14 cellular contexts compared by ENCODE assay signal in the genomic region with DNA sequence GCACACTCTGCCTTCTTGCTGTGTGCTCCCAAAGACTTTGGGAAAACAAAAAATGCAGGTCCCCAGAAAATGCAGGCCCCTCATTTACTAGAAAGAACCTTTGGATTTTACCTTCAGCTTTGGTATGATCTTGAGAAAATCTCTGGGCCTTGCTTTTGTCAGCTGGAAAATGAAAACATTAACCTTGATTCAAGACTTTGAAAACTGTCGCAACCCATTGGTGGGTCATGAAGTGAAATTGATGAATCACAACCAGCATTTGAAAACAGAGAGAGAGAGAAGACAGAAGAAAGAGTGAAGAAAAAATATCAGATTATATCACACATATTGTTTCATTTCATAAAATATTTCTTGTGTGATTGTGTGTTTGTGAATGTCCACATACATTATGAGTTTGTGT.
A peak's percentile ranks its signal among the peaks of the same experiment; 100 is the strongest.
DNase-seq lines count a peak whose midpoint lies in the region; ATAC-seq and TF ChIP-seq lines count a peak whose summit lies in the region.
"Had no signal": no experiment of that assay in that cellular context is flagged by ENCODE, and none has a peak within 500 bp of the region (broad histone marks: within the 10 kb centered on the region; RNA-seq: fewer than 3 reads in every experiment).

No MANE protein-coding gene starts in this region.

- H3K4me1 Mint-ChIP-seq in MCF 10A (ENCODE audit: insufficient read depth, unreplicated experiment) (peaks cover 64% of the 10 kb centered on the region), type B pancreatic cell (ENCODE audit: unreplicated experiment) (peaks cover 64% of the 10 kb centered on the region)
- peaks cover 15% of the 10 kb centered on the region for H3K4me1 Mint-ChIP-seq in activated CD8-positive, alpha-beta T cell treated with anti-CD3 and anti-CD28 coated beads, Interleukin-2, amount 10 ng/mL, durations not matched to agents 7 days and 5 days (ENCODE audit: low read depth)

- no peak for ATAC-seq in GM18861 (IDR thresholded peaks at IDR 0.05; ENCODE audit: unreplicated experiment)
- no peak for ATAC-seq in activated CD8-positive, alpha-beta T cell treated with anti-CD3 and anti-CD28 coated beads, Interleukin-2, amount 10 ng/mL, durations not matched to agents 7 days and 5 days
- ATAC-seq: naive thymus-derived CD8-positive, alpha-beta T cell had no signal

- peak; percentile 29 for DNase-seq in MCF 10A (ENCODE audit: unreplicated experiment)
- no peak for DNase-seq in breast epithelium (ENCODE audit: low spot score in 2 of 2)
- DNase-seq in adipocyte (ENCODE audit: low read depth), result peak; percentile 42
- peak; percentile 54 for DNase-seq in iris pigment epithelial cell (ENCODE audit: low read depth)
- no peak for DNase-seq in type B pancreatic cell (ENCODE audit: extremely low spot score, unreplicated experiment)
- DNase-seq in 8988T, result no peak
- no peak for DNase-seq in activated CD8-positive, alpha-beta T cell treated with anti-CD3 and anti-CD28 coated beads, Interleukin-2, amount 10 ng/mL, durations not matched to agents 7 days and 5 days
- DNase-seq: activated CD4-positive, alpha-beta T cell treated with anti-CD3 and anti-CD28 coated beads for 4 hours; H7; naive thymus-derived CD8-positive, alpha-beta T cell; NCI-H1694 treated with DMSO at 0.1 percent for 48 hours; NCI-H446 treated with DMSO at 0.1 percent for 48 hours; SHP77 treated with DMSO at 0.1 percent for 48 hours had no signal

- H3K9me3 ChIP-seq in breast epithelium (no peaks in the 10 kb centered on the region), adipocyte (ENCODE audit: control insufficient read depth, low read length) (no peaks in the 10 kb centered on the region)

- BruUV-seq in MCF 10A (replicated peaks; lab: Mats Ljungman, UMichigan), result no TSS peak

- peak overlapping the region in 1 of 2 donors; percentile 17 for H3K27ac ChIP-seq in breast epithelium

- H3K27me3 ChIP-seq in breast epithelium (no peaks in the 10 kb centered on the region), adipocyte (replicated peaks; ENCODE audit: control insufficient read depth, insufficient read depth, low read length) (no peaks in the 10 kb centered on the region)

- H3K4me3 Mint-ChIP-seq in MCF 10A (ENCODE audit: unreplicated experiment), result no peak overlapping the region
- no peak overlapping the region for H3K4me3 Mint-ChIP-seq in type B pancreatic cell
- no peak overlapping the region for H3K4me3 Mint-ChIP-seq in activated CD8-positive, alpha-beta T cell treated with anti-CD3 and anti-CD28 coated beads, Interleukin-2, amount 10 ng/mL, durations not matched to agents 7 days and 5 days
- H3K4me3 Mint-ChIP-seq: naive thymus-derived CD8-positive, alpha-beta T cell had no signal

- H3K4me1 ChIP-seq in breast epithelium (peaks cover 0 to 7% of the 10 kb centered on the region in 2 donors), adipocyte (ENCODE audit: control insufficient read depth, insufficient read depth, low read length) (peaks cover 18% of the 10 kb centered on the region)

- POLR2A ChIA-PET in MCF 10A (lab: Yijun Ruan, JAX), result interaction anchor here (0.7 to 8.6 kb wide), 6 partner anchors 33 to 530 kb away, joined by 3 to 68 read pairs (median 4); no protein-coding TSS in a partner anchor
- POLR2A ChIA-PET in activated CD8-positive, alpha-beta T cell treated with anti-CD3 and anti-CD28 coated beads, Interleukin-2, amount 10 ng/mL, durations not matched to agents 7 days and 5 days (lab: Charles Lee), result interaction anchor here (0.7 kb wide), 1 partner anchor 94 kb away, joined by 3 read pairs; no protein-coding TSS in a partner anchor

- H3K9me3 Mint-ChIP-seq in MCF 10A (ENCODE audit: unreplicated experiment) (peaks cover 7% of the 10 kb centered on the region), type B pancreatic cell (peaks cover 4% of the 10 kb centered on the region)
- no peaks in the 10 kb centered on the region for H3K9me3 Mint-ChIP-seq in activated CD8-positive, alpha-beta T cell treated with anti-CD3 and anti-CD28 coated beads, Interleukin-2, amount 10 ng/mL, durations not matched to agents 7 days and 5 days (ENCODE audit: insufficient read depth)
- H3K9me3 Mint-ChIP-seq: naive thymus-derived CD8-positive, alpha-beta T cell had no signal

- H3K36me3 ChIP-seq in breast epithelium, result no peaks in the 10 kb centered on the region
- H3K36me3 ChIP-seq in adipocyte (ENCODE audit: control insufficient read depth, insufficient read depth, low read length, severe bottlenecking), result no peaks in the 10 kb centered on the region

- no peak for TF ChIP-seq POLR2A in breast epithelium (IDR thresholded peaks at IDR 0.05)

- H3K27ac Mint-ChIP-seq in MCF 10A (ENCODE audit: low read depth, unreplicated experiment) (peak overlapping the region; percentile 75), type B pancreatic cell (peak overlapping the region; percentile 28)
- no peak overlapping the region for H3K27ac Mint-ChIP-seq in activated CD8-positive, alpha-beta T cell treated with anti-CD3 and anti-CD28 coated beads, Interleukin-2, amount 10 ng/mL, durations not matched to agents 7 days and 5 days

- H3K27me3 Mint-ChIP-seq in MCF 10A (ENCODE audit: insufficient read depth, unreplicated experiment), result no peaks in the 10 kb centered on the region
- H3K27me3 Mint-ChIP-seq in type B pancreatic cell, result no peaks in the 10 kb centered on the region
- no peaks in the 10 kb centered on the region for H3K27me3 Mint-ChIP-seq in activated CD8-positive, alpha-beta T cell treated with anti-CD3 and anti-CD28 coated beads, Interleukin-2, amount 10 ng/mL, durations not matched to agents 7 days and 5 days (ENCODE audit: low read depth)
- H3K27me3 Mint-ChIP-seq: naive thymus-derived CD8-positive, alpha-beta T cell had no signal

- CTCF ChIA-PET in MCF 10A (lab: Yijun Ruan, JAX), result interaction anchor here (0.6 to 1.2 kb wide), 3 partner anchors 12 to 315 kb away, joined by 3 to 4 read pairs (median 3); no protein-coding TSS in a partner anchor
- CTCF ChIA-PET in activated CD8-positive, alpha-beta T cell treated with anti-CD3 and anti-CD28 coated beads, Interleukin-2, amount 10 ng/mL, durations not matched to agents 7 days and 5 days (lab: Charles Lee), result no interaction called here

- H3K36me3 Mint-ChIP-seq in MCF 10A (ENCODE audit: insufficient read depth, unreplicated experiment) (no peaks in the 10 kb centered on the region), type B pancreatic cell (peaks cover 7% of the 10 kb centered on the region)
- H3K36me3 Mint-ChIP-seq in activated CD8-positive, alpha-beta T cell treated with anti-CD3 and anti-CD28 coated beads, Interleukin-2, amount 10 ng/mL, durations not matched to agents 7 days and 5 days (ENCODE audit: low read depth), result peaks cover 2% of the 10 kb centered on the region

- H3K9ac ChIP-seq in adipocyte (ENCODE audit: low read length), result no peak overlapping the region

- intact Hi-C loops in MCF 10A (cut with micrococcal nuclease) (no loop called here), breast epithelium (cut with DNase I; ENCODE audit: low total_unique reads) (no loop called here)

- H3K4me3 ChIP-seq in breast epithelium, result no peak overlapping the region
- no peak overlapping the region for H3K4me3 ChIP-seq in adipocyte (ENCODE audit: low read length)

- TF ChIP-seq CTCF in MCF 10A (IDR thresholded peaks at IDR 0.05; ENCODE audit: unreplicated experiment) (no peak), breast epithelium (IDR thresholded peaks at IDR 0.05) (no peak), type B pancreatic cell (conservative IDR thresholded peaks at IDR 0.05) (no peak)

Comparison
In these comparisons a context has a peak if more than half of its experiments do, and no peak if none do; other contexts are left out.
1. DNase-seq: peak in MCF 10A (single experiment), adipocyte (single experiment) and iris pigment epithelial cell (single experiment); none in breast epithelium (0 of 2), type B pancreatic cell (single experiment), 8988T (single experiment) and activated CD8-positive, alpha-beta T cell treated with anti-CD3 and anti-CD28 coated beads, Interleukin-2, amount 10 ng/mL, durations not matched to agents 7 days and 5 days (single experiment).